In the genomic region with DNA sequence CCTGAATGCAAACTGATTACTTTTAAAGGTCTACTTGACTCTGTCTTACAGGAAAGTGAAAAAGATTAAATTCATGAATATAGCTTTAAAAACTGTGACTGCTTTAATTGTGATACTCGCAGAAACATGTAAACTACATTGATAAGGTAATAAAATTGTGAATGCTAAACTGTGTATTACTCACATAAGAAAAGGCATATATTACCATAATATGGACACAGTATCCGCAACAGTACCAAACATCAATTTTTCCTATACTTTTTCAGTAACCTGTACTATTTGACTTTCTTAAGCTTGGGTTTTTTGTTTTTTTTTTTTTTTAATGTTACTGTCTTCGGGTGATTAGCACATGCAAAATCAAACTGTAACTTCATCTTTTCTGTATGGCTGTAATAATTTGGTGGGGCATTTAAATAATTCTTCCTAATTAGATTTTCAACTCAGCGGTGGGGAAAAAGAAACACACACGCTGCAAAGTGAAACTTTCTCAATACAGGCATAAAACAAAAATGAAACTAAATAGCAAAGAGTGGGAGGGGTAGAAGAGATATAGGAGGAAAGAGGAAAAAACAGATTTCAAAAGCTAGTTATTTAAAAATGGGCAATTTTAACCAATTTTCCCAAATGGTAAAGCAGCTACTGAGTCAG, we compare ENCODE assay signal across 9 cellular contexts. TPM values are rescaled to one million over a fixed set of nuclear protein-coding genes. Genes with fewer than 3 reads are reported as not detected.
A peak's percentile ranks its signal among the peaks of the same experiment; 100 is the strongest.
DNase-seq lines count a peak whose midpoint lies in the region; ATAC-seq and TF ChIP-seq lines count a peak whose summit lies in the region.
"Had no signal": no experiment of that assay in that cellular context is flagged by ENCODE, and none has a peak within 500 bp of the region (broad histone marks: within the 10 kb centered on the region; RNA-seq: fewer than 3 reads in every experiment).

No MANE protein-coding gene starts in this region.

- TF ChIP-seq CTCF in AG04450 (IDR thresholded peaks at IDR 0.05; ENCODE audit: low read depth, low read length) (no peak), neutrophil (IDR thresholded peaks at IDR 0.05) (no peak), WERI-Rb-1 (IDR thresholded peaks at IDR 0.05; ENCODE audit: low read depth, low read length) (no peak)

- H3K4me1 ChIP-seq in neutrophil (ENCODE audit: control insufficient read depth in 1 of 2, insufficient read depth in 1 of 2, low read depth in 1 of 2, low read length in 1 of 2) = peaks cover 57 to 66% of the 10 kb centered on the region in 2 experiments

- H3K9me3 ChIP-seq in AG04450 (ENCODE audit: control insufficient read depth, insufficient read depth, low read length) (no peaks in the 10 kb centered on the region), neutrophil (no peaks in the 10 kb centered on the region), WERI-Rb-1 (ENCODE audit: severe bottlenecking) (no peaks in the 10 kb centered on the region)

- H3K27ac ChIP-seq in AG04450 (ENCODE audit: low read depth, low read length) (no peak overlapping the region), neutrophil (peak overlapping the region; percentile 88), WERI-Rb-1 (no peak overlapping the region)
- H3K27ac ChIP-seq: epithelial cell of prostate had no signal

- POLR2A ChIA-PET in AG04450 (lab: Yijun Ruan, JAX) = no interaction called here

- intact Hi-C loops in dendritic cell treated with granulocyte-macrophage colony-stimulating factor and Interleukin-4, amounts not matched to agents 40 ng/mL and 50 ng/mL, for 4 days (cut with micrococcal nuclease) = loop anchor here (2.0 kb wide), 1 partner anchor 23 kb away; a partner anchor contains a TSS

- H3K27me3 Mint-ChIP-seq in dendritic cell treated with granulocyte-macrophage colony-stimulating factor and Interleukin-4, amounts not matched to agents 40 ng/mL and 50 ng/mL, for 4 days = no peaks in the 10 kb centered on the region

- H3K4me3 Mint-ChIP-seq in dendritic cell treated with granulocyte-macrophage colony-stimulating factor and Interleukin-4, amounts not matched to agents 40 ng/mL and 50 ng/mL, for 4 days = peak overlapping the region; percentile 75

- peak overlapping the region; percentile 45 for H3K4me3 ChIP-seq in AG04450 (ENCODE audit: low read depth, low read length)
- peak overlapping the region; percentile 65 to 73 for H3K4me3 ChIP-seq in neutrophil (ENCODE audit: low read depth in 1 of 2, low read length in 1 of 2)
- no peak overlapping the region for H3K4me3 ChIP-seq in WERI-Rb-1 (ENCODE audit: low read depth, low read length)

- ATAC-seq in GM19397 (IDR thresholded peaks at IDR 0.05; ENCODE audit: unreplicated experiment) = no peak

- DNase-seq in AG04450 (ENCODE audit: low read depth, low spot score) (no peak), GM19238 (ENCODE audit: insufficient read length, low spot score) (peak; percentile 15), MV-4-11 (lab: John Stamatoyannopoulos, UW) (peak; percentile 13), WERI-Rb-1 (no peak)
- no peak for DNase-seq in activated CD8-positive, alpha-beta memory T cell treated with anti-CD3 and anti-CD28 coated beads, Interleukin-2, amount 50 U/mL, for 4 hours

- no peaks in the 10 kb centered on the region for H3K27me3 ChIP-seq in AG04450 (ENCODE audit: control insufficient read depth, insufficient read depth, low read length)
- H3K27me3 ChIP-seq in neutrophil = no peaks in the 10 kb centered on the region
- H3K27me3 ChIP-seq in WERI-Rb-1 (ENCODE audit: insufficient read depth, low read depth, severe bottlenecking) = no peaks in the 10 kb centered on the region

- H3K4me1 Mint-ChIP-seq in dendritic cell treated with granulocyte-macrophage colony-stimulating factor and Interleukin-4, amounts not matched to agents 40 ng/mL and 50 ng/mL, for 4 days (ENCODE audit: low read depth) = peaks cover 32% of the 10 kb centered on the region

- H3K36me3 ChIP-seq in neutrophil (peaks cover 11% of the 10 kb centered on the region), WERI-Rb-1 (no peaks in the 10 kb centered on the region; the same call in 1 of the 2 replicates)

- H3K36me3 Mint-ChIP-seq in dendritic cell treated with granulocyte-macrophage colony-stimulating factor and Interleukin-4, amounts not matched to agents 40 ng/mL and 50 ng/mL, for 4 days (ENCODE audit: low read depth) = peaks cover 5% of the 10 kb centered on the region

- CTCF ChIA-PET in AG04450 (lab: Charles Lee) = interaction anchor here (0.6 to 1.8 kb wide), 4 partner anchors 68 to 893 kb away, joined by 3 to 10 read pairs (median 3); no protein-coding TSS in a partner anchor

- H3K9me3 Mint-ChIP-seq in dendritic cell treated with granulocyte-macrophage colony-stimulating factor and Interleukin-4, amounts not matched to agents 40 ng/mL and 50 ng/mL, for 4 days = no peaks in the 10 kb centered on the region

- peak overlapping the region; percentile 60 for H3K27ac Mint-ChIP-seq in dendritic cell treated with granulocyte-macrophage colony-stimulating factor and Interleukin-4, amounts not matched to agents 40 ng/mL and 50 ng/mL, for 4 days

RNA-seq across cellular contexts. Expression of a gene that starts 23.2 kb away (rescaled TPM):
- polyA plus RNA-seq in AG04450 (2011; rRNA removed) = 13.0 and 20.3 TPM in 2 replicates
- polyA minus RNA-seq in AG04450 (2011; rRNA and poly(A)+ RNA removed) = 2.1 and 6.3 TPM in 2 replicates

Comparison
In these comparisons a context has a peak if more than half of its experiments do, and no peak if none do; other contexts are left out.
1. DNase-seq: peak in GM19238 (single experiment) and MV-4-11 (single experiment); none in AG04450 (single experiment), WERI-Rb-1 (single experiment) and activated CD8-positive, alpha-beta memory T cell treated with anti-CD3 and anti-CD28 coated beads, Interleukin-2, amount 50 U/mL, for 4 hours (single experiment).